In genomic region chr17:1034652-1035210, GRCh38 we compare ENCODE assay signal across 11 cellular contexts.
"Had no signal": no experiment of that assay in that cellular context is flagged by ENCODE, and none has a peak within 500 bp of the region (broad histone marks: within the 10 kb centered on the region; RNA-seq: fewer than 3 reads in every experiment).

No MANE protein-coding gene starts in this region.

- H3K27ac Mint-ChIP-seq: activated naive CD4-positive, alpha-beta T cell treated with anti-CD3 and anti-CD28 coated beads, Interleukin-2, amount 10 ng/mL, durations not matched to agents 7 days and 5 days; immature natural killer cell had no signal

- H3K4me3 Mint-ChIP-seq: activated naive CD4-positive, alpha-beta T cell treated with anti-CD3 and anti-CD28 coated beads, Interleukin-2, amount 10 ng/mL, durations not matched to agents 7 days and 5 days; immature natural killer cell; natural killer cell; stimulated activated memory B cell treated with anti-CD40 and anti-IgM and Interleukin-4, amounts not matched to agents 10 μg/mL and 1 μg/mL and 100 μg/mL, for 72 hours had no signal

- H3K4me3 ChIP-seq: ascending aorta, heart left ventricle had no signal

- H3K4me1 Mint-ChIP-seq: activated naive CD4-positive, alpha-beta T cell treated with anti-CD3 and anti-CD28 coated beads, Interleukin-2, amount 10 ng/mL, durations not matched to agents 7 days and 5 days had no signal

- H3K27ac ChIP-seq: ascending aorta, epithelial cell of prostate had no signal

- H3K9me3 Mint-ChIP-seq: activated naive CD4-positive, alpha-beta T cell treated with anti-CD3 and anti-CD28 coated beads, Interleukin-2, amount 10 ng/mL, durations not matched to agents 7 days and 5 days; immature natural killer cell; natural killer cell; stimulated activated memory B cell treated with anti-CD40 and anti-IgM and Interleukin-4, amounts not matched to agents 10 μg/mL and 1 μg/mL and 100 μg/mL, for 72 hours had no signal

- H3K9me3 ChIP-seq: ascending aorta, heart left ventricle had no signal

- DNase-seq: activated CD4-positive, alpha-beta T cell treated with anti-CD3 and anti-CD28 coated beads for 1 hour; activated CD4-positive, alpha-beta T cell treated with anti-CD3 and anti-CD28 coated beads, Interleukin-2, amount 50 U/mL, for 4 hours; activated naive CD4-positive, alpha-beta T cell treated with anti-CD3 and anti-CD28 coated beads, Interleukin-2, amount 10 ng/mL, durations not matched to agents 7 days and 5 days; foreskin melanocyte; heart left ventricle; immature natural killer cell; mesenchymal stem cell; natural killer cell had no signal

- H3K27me3 Mint-ChIP-seq: activated naive CD4-positive, alpha-beta T cell treated with anti-CD3 and anti-CD28 coated beads, Interleukin-2, amount 10 ng/mL, durations not matched to agents 7 days and 5 days; stimulated activated memory B cell treated with anti-CD40 and anti-IgM and Interleukin-4, amounts not matched to agents 10 μg/mL and 1 μg/mL and 100 μg/mL, for 72 hours had no signal

- H3K36me3 Mint-ChIP-seq: natural killer cell had no signal

- H3K27me3 ChIP-seq: ascending aorta, heart left ventricle had no signal
